Comparison of ENCODE assay signal across 20 cellular contexts in genomic region chr6:156061958-156062661, GRCh38.
"Had no signal": no experiment of that assay in that cellular context is flagged by ENCODE, and none has a peak within 500 bp of the region (broad histone marks: within the 10 kb centered on the region; RNA-seq: fewer than 3 reads in every experiment).

No MANE protein-coding gene starts in this region.

- H3K4me1 ChIP-seq: upper lobe of left lung had no signal

- H3K27me3 ChIP-seq: cardiac muscle cell, esophagus squamous epithelium, heart right ventricle, upper lobe of left lung had no signal

- H3K4me3 ChIP-seq: cardiac muscle cell, esophagus squamous epithelium, heart right ventricle, smooth muscle cell, upper lobe of left lung had no signal

- ATAC-seq: activated CD8-positive, alpha-beta memory T cell treated with anti-CD3 and anti-CD28 coated beads, Interleukin-2, amount 10 ng/mL, durations not matched to agents 7 days and 5 days; activated naive CD8-positive, alpha-beta T cell treated with anti-CD3 and anti-CD28 coated beads, Interleukin-2, amount 50 U/mL, for 24 hours; naive thymus-derived CD4-positive, alpha-beta T cell; T-cell had no signal

- H3K27ac ChIP-seq: cardiac muscle cell, esophagus squamous epithelium, VCaP had no signal

- DNase-seq: activated CD4-positive, alpha-beta T cell treated with anti-CD3 and anti-CD28 coated beads, Interleukin-2, amount 50 U/mL, for 48 hours; activated CD8-positive, alpha-beta memory T cell treated with anti-CD3 and anti-CD28 coated beads, Interleukin-2, amount 10 ng/mL, durations not matched to agents 7 days and 5 days; activated naive CD4-positive, alpha-beta T cell treated with anti-CD3 and anti-CD28 coated beads for 36 hours; activated naive CD8-positive, alpha-beta T cell treated with anti-CD3 and anti-CD28 coated beads, Interleukin-2, amount 50 U/mL, for 24 hours; activated T-cell treated with anti-CD3 and anti-CD28 coated beads, Interleukin-2, amount 50 U/mL, for 1 hour; esophagus squamous epithelium; foreskin melanocyte; heart right ventricle; left cardiac atrium; naive thymus-derived CD4-positive, alpha-beta T cell; SK-N-SH; stimulated activated CD4-positive, alpha-beta T cell treated with anti-CD3 and anti-CD28 coated beads, Interleukin-4, amount 100 ng/mL, for 4 hours; stimulated activated CD8-positive, alpha-beta memory T cell treated with anti-CD3 and anti-CD28 coated beads, Interleukin-4, amount 100 ng/mL, for 48 hours; stimulated activated naive CD4-positive, alpha-beta T cell treated with Interleukin-2 at 50 U/mL for 16 hours; substantia nigra; T-cell; upper lobe of left lung had no signal

- H3K9me3 ChIP-seq: esophagus squamous epithelium, heart right ventricle, SK-N-SH, upper lobe of left lung had no signal

- H3K36me3 ChIP-seq: cardiac muscle cell, esophagus squamous epithelium, heart right ventricle, upper lobe of left lung had no signal
